Comparison of ENCODE assay signal across 21 cellular contexts in genomic region chr6:107769053-107769658, GRCh38. TPM values are rescaled to one million over a fixed set of nuclear protein-coding genes. Genes with fewer than 3 reads are reported as not detected.
"Had no signal": no experiment of that assay in that cellular context is flagged by ENCODE, and none has a peak within 500 bp of the region (broad histone marks: within the 10 kb centered on the region; RNA-seq: fewer than 3 reads in every experiment).

No MANE protein-coding gene starts in this region.

- H3K9me3 ChIP-seq: prostate gland, suprapubic skin, transverse colon had no signal

- H3K4me3 ChIP-seq: coronary artery, lung, prostate gland, suprapubic skin, transverse colon had no signal

- DNase-seq: activated CD4-positive, alpha-beta T cell treated with anti-CD3 and anti-CD28 coated beads, Interleukin-2, amount 10 ng/mL, durations not matched to agents 7 days and 5 days; activated CD8-positive, alpha-beta T cell treated with anti-CD3 and anti-CD28 coated beads, Interleukin-2, amount 10 ng/mL, durations not matched to agents 7 days and 5 days; activated naive CD4-positive, alpha-beta T cell treated with Interleukin-2 at 50 U/mL for 16 hours; activated T-cell treated with anti-CD3 and anti-CD28 coated beads, Interleukin-2, amount 50 U/mL, for 24 hours; anterior cingulate cortex; left colon; right cardiac atrium; small intestine; stimulated activated CD4-positive, alpha-beta T cell treated with anti-CD3 and anti-CD28 coated beads, Interleukin-15, amount 100 ng/mL, for 24 hours; stimulated activated CD4-positive, alpha-beta T cell treated with anti-CD3 and anti-CD28 coated beads, Interleukin-2, amount 100 ng/mL, for 48 hours; stimulated activated naive CD8-positive, alpha-beta T cell treated with anti-CD3 and anti-CD28 coated beads, Interleukin-15, amount 100 ng/mL, for 72 hours; T-cell; transverse colon had no signal

- H3K36me3 ChIP-seq: prostate gland, suprapubic skin, transverse colon had no signal

- H3K27me3 ChIP-seq: suprapubic skin, transverse colon had no signal

- H3K4me1 ChIP-seq: prostate gland, suprapubic skin, transverse colon had no signal

- FAIRE-seq: islet of Langerhans, small intestine had no signal

- ATAC-seq: activated CD8-positive, alpha-beta T cell treated with anti-CD3 and anti-CD28 coated beads, Interleukin-2, amount 10 ng/mL, durations not matched to agents 7 days and 5 days; esophagus mucosa; left colon; right cardiac atrium; stimulated activated naive CD8-positive, alpha-beta T cell treated with anti-CD3 and anti-CD28 coated beads, Interleukin-15, amount 100 ng/mL, for 72 hours; T-cell had no signal

- H3K27ac ChIP-seq: coronary artery, prostate gland, suprapubic skin, transverse colon had no signal

RNA-seq across cellular contexts. Expression of gene SCML4, which starts 55.0 kb away (rescaled TPM):
- total RNA-seq: mesothelial cell of epicardium, osteocyte had no signal
